ENCODE assay signal across 14 cellular contexts in genomic region chr16:27729516-27730304, GRCh38.
A peak's percentile ranks its signal among the peaks of the same experiment; 100 is the strongest.
DNase-seq lines count a peak whose midpoint lies in the region; ATAC-seq and TF ChIP-seq lines count a peak whose summit lies in the region.
"Had no signal": no experiment of that assay in that cellular context is flagged by ENCODE, and none has a peak within 500 bp of the region (broad histone marks: within the 10 kb centered on the region; RNA-seq: fewer than 3 reads in every experiment).

No MANE protein-coding gene starts in this region.

- intact Hi-C loops in naive thymus-derived CD4-positive, alpha-beta T cell (cut with micrococcal nuclease), result no loop called here
- intact Hi-C loops in dorsolateral prefrontal cortex (cut with DNase I), result no loop called here

- H3K36me3 ChIP-seq in naive thymus-derived CD4-positive, alpha-beta T cell (ENCODE audit: control insufficient read depth in 2 of 3, insufficient read depth in 3 of 3, low read length in 3 of 3), result peaks cover 0 to 24% (median 0%) of the 10 kb centered on the region in 3 experiments

- peak overlapping the region in 1 of 9 donors; percentile 65 for H3K27ac Mint-ChIP-seq in naive thymus-derived CD4-positive, alpha-beta T cell
- H3K27ac Mint-ChIP-seq: activated T-helper 2 cell treated with anti-CD3 and anti-CD28 coated beads, Interferon-gamma antibody, Interleukin-2, Interleukin-4, amounts not matched to agents 10 μg/mL and 5 μg/mL and 100 μg/mL, durations not matched to agents 14 hours and 24 hours and 36 hours had no signal

- no peaks in the 10 kb centered on the region for H3K27me3 Mint-ChIP-seq in naive thymus-derived CD4-positive, alpha-beta T cell
- H3K27me3 Mint-ChIP-seq: CD8-positive, alpha-beta memory T cell had no signal

- TF ChIP-seq CTCF in choroid plexus epithelial cell (conservative IDR thresholded peaks at IDR 0.05; ENCODE audit: low read depth, low read length) (no peak), dorsolateral prefrontal cortex (IDR thresholded peaks at IDR 0.05 in 54 of 56, conservative IDR thresholded peaks at IDR 0.05 in 2 of 56; ENCODE audit: low read depth in 1 of 56, partially characterized antibody in 56 of 56) (no peak)

- DNase-seq in EL, result peak; percentile 13
- DNase-seq in MV-4-11 (lab: John Stamatoyannopoulos, UW), result peak; percentile 97
- DNase-seq in choroid plexus epithelial cell (ENCODE audit: low read depth), result peak; percentile 53
- DNase-seq in naive thymus-derived CD4-positive, alpha-beta T cell, result no peak
- DNase-seq in dorsolateral prefrontal cortex, result no peak
- no peak for DNase-seq in activated gamma-delta T cell (lab: John Stamatoyannopoulos, UW)
- DNase-seq in GOT3 (lab: John Stamatoyannopoulos, UW), result no peak
- DNase-seq: activated CD4-positive, alpha-beta T cell treated with anti-CD3 and anti-CD28 coated beads for 4 hours; CD8-positive, alpha-beta memory T cell; HCEC 1CT; Karpas-422; NCI-H446 had no signal

- H3K4me3 ChIP-seq in choroid plexus epithelial cell (ENCODE audit: low read depth, low read length) (no peak overlapping the region), dorsolateral prefrontal cortex (no peak overlapping the region)
- H3K4me3 ChIP-seq in naive thymus-derived CD4-positive, alpha-beta T cell (ENCODE audit: low read length), result no peak overlapping the region

- no peak overlapping the region for H3K4me3 Mint-ChIP-seq in naive thymus-derived CD4-positive, alpha-beta T cell
- H3K4me3 Mint-ChIP-seq: CD8-positive, alpha-beta memory T cell had no signal

- H3K9me3 Mint-ChIP-seq in naive thymus-derived CD4-positive, alpha-beta T cell, result no peaks in the 10 kb centered on the region
- H3K9me3 Mint-ChIP-seq: activated T-helper 2 cell treated with anti-CD3 and anti-CD28 coated beads, Interferon-gamma antibody, Interleukin-2, Interleukin-4, amounts not matched to agents 10 μg/mL and 5 μg/mL and 100 μg/mL, durations not matched to agents 14 hours and 24 hours and 36 hours; CD8-positive, alpha-beta memory T cell had no signal

- no peaks in the 10 kb centered on the region for H3K4me1 ChIP-seq in naive thymus-derived CD4-positive, alpha-beta T cell (ENCODE audit: control insufficient read depth in 2 of 2, insufficient read depth in 2 of 2, low read length in 2 of 2)

- POLR2A ChIA-PET in naive thymus-derived CD4-positive, alpha-beta T cell (lab: Charles Lee), result no interaction called here

- no peaks in the 10 kb centered on the region for H3K9me3 ChIP-seq in naive thymus-derived CD4-positive, alpha-beta T cell (ENCODE audit: control insufficient read depth in 2 of 3, low read length in 3 of 3)

- peaks cover 0 to 6% (median 4%) of the 10 kb centered on the region in 7 donors for H3K4me1 Mint-ChIP-seq in naive thymus-derived CD4-positive, alpha-beta T cell

- CTCF ChIA-PET in naive thymus-derived CD4-positive, alpha-beta T cell (lab: Charles Lee), result no interaction called here

- ATAC-seq in naive thymus-derived CD4-positive, alpha-beta T cell, result peak; percentile 47
- ATAC-seq in GM21447 (IDR thresholded peaks at IDR 0.05; ENCODE audit: unreplicated experiment), result no peak

- H3K27me3 ChIP-seq in naive thymus-derived CD4-positive, alpha-beta T cell (ENCODE audit: control insufficient read depth in 2 of 2, insufficient read depth in 2 of 2, low read length in 2 of 2), result no peaks in the 10 kb centered on the region
- H3K27me3 ChIP-seq in dorsolateral prefrontal cortex, result no peaks in the 10 kb centered on the region

- peaks cover 0 to 32% (median 15%) of the 10 kb centered on the region in 5 donors for H3K36me3 Mint-ChIP-seq in naive thymus-derived CD4-positive, alpha-beta T cell

- no peak overlapping the region for H3K27ac ChIP-seq in naive thymus-derived CD4-positive, alpha-beta T cell (ENCODE audit: low read depth, low read length)
- H3K27ac ChIP-seq in dorsolateral prefrontal cortex, result peak overlapping the region in 22 of 59 donors; percentile 5 to 67 (median 34)

Comparison
In these comparisons a context has a peak if more than half of its experiments do, and no peak if none do; other contexts are left out.
1. DNase-seq: peak in EL (single experiment), MV-4-11 (single experiment) and choroid plexus epithelial cell (single experiment); none in naive thymus-derived CD4-positive, alpha-beta T cell (0 of 9), dorsolateral prefrontal cortex (0 of 10), activated gamma-delta T cell (single experiment) and GOT3 (single experiment).